Comparison of ENCODE assay signal across 1 cellular context in genomic region chr19:38316477-38317067, GRCh38.
TF ChIP-seq lines count a peak whose summit lies in the region.

No MANE protein-coding gene starts in this region.

TF ChIP-seq in H1, 55 proteins besides CTCF, POLR2A, EP300 and RAD21:
- TF ChIP-seq EZH2 (IDR thresholded peaks at IDR 0.05; ENCODE audit: low read depth, low read length, severe bottlenecking) (no peak), TCF12 (IDR thresholded peaks at IDR 0.05; ENCODE audit: low read depth, low read length) (no peak), KDM4A (IDR thresholded peaks at IDR 0.05; ENCODE audit: low read depth, low read length, severe bottlenecking) (peak; percentile 2), CTBP2 (IDR thresholded peaks at IDR 0.05; ENCODE audit: borderline replicate concordance, insufficient read depth, insufficient read length, low read length) (no peak), NRF1 (IDR thresholded peaks at IDR 0.05; ENCODE audit: low read depth, low read length) (no peak), CBX5 (IDR thresholded peaks at IDR 0.05; ENCODE audit: low read depth, low read length) (no peak), NANOG (IDR thresholded peaks at IDR 0.05; ENCODE audit: insufficient read depth, low read depth, low read length, poor library complexity, severe bottlenecking) (no peak), TBP (IDR thresholded peaks at IDR 0.05; ENCODE audit: low read depth, low read length) (no peak), SIX5 (IDR thresholded peaks at IDR 0.05; ENCODE audit: low read depth, low read length) (0 out of 2 replicates have a peak, but pooled peaks have one; percentile 11), TAF7 (optimal IDR thresholded peaks at IDR 0.05; ENCODE audit: borderline replicate concordance, low read depth, low read length) (no peak)
